In the genomic region with DNA sequence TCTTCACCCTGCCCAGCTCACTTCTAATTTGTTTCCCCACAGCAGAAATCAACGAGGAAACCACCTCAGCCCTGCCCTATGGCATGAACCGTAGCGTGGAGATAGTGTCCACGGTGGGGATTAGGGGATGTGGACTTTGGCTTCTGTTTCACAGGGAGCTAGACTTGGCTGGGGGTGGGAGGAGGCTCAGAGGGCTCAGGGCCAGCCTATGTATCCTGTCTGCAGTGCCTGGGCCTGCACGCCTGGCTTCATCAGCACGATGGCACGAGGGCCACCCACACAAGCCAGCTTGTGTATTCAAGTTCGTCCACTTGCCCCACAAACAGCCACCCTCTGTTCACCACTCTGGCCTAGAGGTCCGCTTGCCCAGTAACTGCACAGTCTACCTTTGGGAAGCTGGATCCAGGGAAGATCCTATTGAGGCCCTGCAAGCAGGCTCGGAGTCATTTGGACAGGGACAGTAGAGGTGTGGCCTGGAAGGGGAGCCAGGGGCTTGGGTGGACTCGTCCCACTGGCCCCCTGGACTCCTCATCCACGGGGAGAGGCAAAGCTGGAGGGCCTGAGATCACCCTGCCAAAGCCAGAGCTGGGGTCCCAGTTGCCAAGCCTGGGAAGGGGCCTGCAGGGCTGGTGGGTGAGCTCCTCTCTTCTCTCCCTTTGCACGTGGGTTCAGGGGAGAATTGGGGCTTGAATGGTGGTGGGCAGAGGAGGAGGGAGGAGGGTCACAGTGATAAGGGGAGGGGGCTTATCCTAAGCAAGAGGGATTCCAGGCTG, we compare ENCODE assay signal across 15 cellular contexts. TPM values are rescaled to one million over a fixed set of nuclear protein-coding genes. Genes with fewer than 3 reads are reported as not detected.
DNase-seq lines count a peak whose midpoint lies in the region; ATAC-seq and TF ChIP-seq lines count a peak whose summit lies in the region.
"Had no signal": no experiment of that assay in that cellular context is flagged by ENCODE, and none has a peak within 500 bp of the region (broad histone marks: within the 10 kb centered on the region; RNA-seq: fewer than 3 reads in every experiment).

No MANE protein-coding gene starts in this region.

- intact Hi-C loops in activated naive CD4-positive, alpha-beta T cell treated with anti-CD3 and anti-CD28 coated beads for 36 hours (cut with micrococcal nuclease) = no loop called here
- intact Hi-C loops in OCI-LY7 (cut with micrococcal nuclease; ENCODE audit: unreplicated experiment) = no loop called here

- no peak for TF ChIP-seq CTCF in OCI-LY7 (conservative IDR thresholded peaks at IDR 0.05; ENCODE audit: low read length)

- no peak overlapping the region for H3K4me3 Mint-ChIP-seq in activated naive CD4-positive, alpha-beta T cell treated with anti-CD3 and anti-CD28 coated beads, Interleukin-2, amount 10 ng/mL, durations not matched to agents 7 days and 5 days
- no peak overlapping the region for H3K4me3 Mint-ChIP-seq in activated naive CD4-positive, alpha-beta T cell treated with anti-CD3 and anti-CD28 coated beads for 36 hours
- no peak overlapping the region for H3K4me3 Mint-ChIP-seq in activated T-helper 17 cell treated with anti-CD3 and anti-CD28 coated beads, Interleukin-2, amount 50 U/mL, for 72 hours
- H3K4me3 Mint-ChIP-seq in stimulated activated naive B cell treated with anti-CD40 and anti-IgM and Interleukin-4, amounts not matched to agents 10 μg/mL and 1 μg/mL and 100 μg/mL, for 72 hours = no peak overlapping the region

- H3K9me3 Mint-ChIP-seq in activated naive CD4-positive, alpha-beta T cell treated with anti-CD3 and anti-CD28 coated beads, Interleukin-2, amount 10 ng/mL, durations not matched to agents 7 days and 5 days = no peaks in the 10 kb centered on the region
- no peaks in the 10 kb centered on the region for H3K9me3 Mint-ChIP-seq in activated naive CD4-positive, alpha-beta T cell treated with anti-CD3 and anti-CD28 coated beads for 36 hours
- H3K9me3 Mint-ChIP-seq in activated T-helper 17 cell treated with anti-CD3 and anti-CD28 coated beads, Interleukin-2, amount 50 U/mL, for 72 hours = no peaks in the 10 kb centered on the region
- peaks cover 4 to 5% of the 10 kb centered on the region in 2 donors for H3K9me3 Mint-ChIP-seq in stimulated activated naive B cell treated with anti-CD40 and anti-IgM and Interleukin-4, amounts not matched to agents 10 μg/mL and 1 μg/mL and 100 μg/mL, for 72 hours

- H3K4me1 ChIP-seq in OCI-LY7 (ENCODE audit: insufficient read depth, low read length, poor library complexity, severe bottlenecking) = peaks cover 71% of the 10 kb centered on the region
- H3K4me1 ChIP-seq: SJSA1, testis had no signal

- no peak overlapping the region for H3K4me2 ChIP-seq in OCI-LY7 (ENCODE audit: low read length)
- H3K4me2 ChIP-seq: KMS-11 had no signal

- peaks cover 19% of the 10 kb centered on the region for H3K36me3 Mint-ChIP-seq in activated naive CD4-positive, alpha-beta T cell treated with anti-CD3 and anti-CD28 coated beads, Interleukin-2, amount 10 ng/mL, durations not matched to agents 7 days and 5 days
- H3K36me3 Mint-ChIP-seq in activated naive CD4-positive, alpha-beta T cell treated with anti-CD3 and anti-CD28 coated beads for 36 hours (ENCODE audit: low read depth) = no peaks in the 10 kb centered on the region
- H3K36me3 Mint-ChIP-seq in activated T-helper 17 cell treated with anti-CD3 and anti-CD28 coated beads, Interleukin-2, amount 50 U/mL, for 72 hours (ENCODE audit: low read depth) = peaks cover 43% of the 10 kb centered on the region
- peaks cover 34 to 52% of the 10 kb centered on the region in 2 donors for H3K36me3 Mint-ChIP-seq in stimulated activated naive B cell treated with anti-CD40 and anti-IgM and Interleukin-4, amounts not matched to agents 10 μg/mL and 1 μg/mL and 100 μg/mL, for 72 hours

- peaks cover 10% of the 10 kb centered on the region; the same call in 1 of the 2 replicates for H3K36me3 ChIP-seq in OCI-LY7 (ENCODE audit: insufficient read depth, low read length)
- H3K36me3 ChIP-seq: SJSA1 had no signal

- no TSS peak for BruUV-seq in OCI-LY7 (replicated peaks; lab: Mats Ljungman, UMichigan)

- no peaks in the 10 kb centered on the region for H3K27me3 Mint-ChIP-seq in activated naive CD4-positive, alpha-beta T cell treated with anti-CD3 and anti-CD28 coated beads, Interleukin-2, amount 10 ng/mL, durations not matched to agents 7 days and 5 days
- H3K27me3 Mint-ChIP-seq in activated naive CD4-positive, alpha-beta T cell treated with anti-CD3 and anti-CD28 coated beads for 36 hours (ENCODE audit: low read depth) = no peaks in the 10 kb centered on the region
- no peaks in the 10 kb centered on the region for H3K27me3 Mint-ChIP-seq in activated T-helper 17 cell treated with anti-CD3 and anti-CD28 coated beads, Interleukin-2, amount 50 U/mL, for 72 hours
- no peaks in the 10 kb centered on the region for H3K27me3 Mint-ChIP-seq in stimulated activated naive B cell treated with anti-CD40 and anti-IgM and Interleukin-4, amounts not matched to agents 10 μg/mL and 1 μg/mL and 100 μg/mL, for 72 hours

- H4K20me1 ChIP-seq in OCI-LY7 (ENCODE audit: insufficient read depth, low read length) = no peaks in the 10 kb centered on the region

- no peak overlapping the region for H3K4me3 ChIP-seq in OCI-LY7 (ENCODE audit: low read depth, low read length, poor library complexity, severe bottlenecking)
- H3K4me3 ChIP-seq: SJSA1, testis had no signal

- no peaks in the 10 kb centered on the region for H3K9me3 ChIP-seq in OCI-LY7 (ENCODE audit: low read length)
- H3K9me3 ChIP-seq: SJSA1, testis had no signal

- H3K4me1 Mint-ChIP-seq in activated naive CD4-positive, alpha-beta T cell treated with anti-CD3 and anti-CD28 coated beads, Interleukin-2, amount 10 ng/mL, durations not matched to agents 7 days and 5 days = peaks cover 20% of the 10 kb centered on the region
- peaks cover 20% of the 10 kb centered on the region for H3K4me1 Mint-ChIP-seq in activated naive CD4-positive, alpha-beta T cell treated with anti-CD3 and anti-CD28 coated beads for 36 hours (ENCODE audit: low read depth)
- H3K4me1 Mint-ChIP-seq in activated T-helper 17 cell treated with anti-CD3 and anti-CD28 coated beads, Interleukin-2, amount 50 U/mL, for 72 hours = peaks cover 27% of the 10 kb centered on the region
- H3K4me1 Mint-ChIP-seq in stimulated activated naive B cell treated with anti-CD40 and anti-IgM and Interleukin-4, amounts not matched to agents 10 μg/mL and 1 μg/mL and 100 μg/mL, for 72 hours = peaks cover 57 to 85% of the 10 kb centered on the region in 2 donors

- no peak overlapping the region for H3K27ac ChIP-seq in OCI-LY7 (ENCODE audit: low read depth, low read length, poor library complexity, severe bottlenecking)
- H3K27ac ChIP-seq: epithelial cell of prostate, KMS-11, SJSA1, testis had no signal

- H3K9me2 ChIP-seq in OCI-LY7 (ENCODE audit: insufficient read depth, low read length) = no peaks in the 10 kb centered on the region

- peak overlapping the region; percentile 7 for H3K27ac Mint-ChIP-seq in activated naive CD4-positive, alpha-beta T cell treated with anti-CD3 and anti-CD28 coated beads, Interleukin-2, amount 10 ng/mL, durations not matched to agents 7 days and 5 days
- no peak overlapping the region for H3K27ac Mint-ChIP-seq in activated naive CD4-positive, alpha-beta T cell treated with anti-CD3 and anti-CD28 coated beads for 36 hours
- peak overlapping the region; percentile 48 for H3K27ac Mint-ChIP-seq in activated T-helper 17 cell treated with anti-CD3 and anti-CD28 coated beads, Interleukin-2, amount 50 U/mL, for 72 hours
- peak overlapping the region; percentile 87 for H3K27ac Mint-ChIP-seq in stimulated activated naive B cell treated with anti-CD40 and anti-IgM and Interleukin-4, amounts not matched to agents 10 μg/mL and 1 μg/mL and 100 μg/mL, for 72 hours

- H3K79me2 ChIP-seq in OCI-LY7 (ENCODE audit: insufficient read depth, low read depth, low read length) = peaks cover 21% of the 10 kb centered on the region; the same call in 1 of the 2 replicates

- H2AFZ ChIP-seq in OCI-LY7 (ENCODE audit: low read length) = no peak overlapping the region

- DNase-seq in activated naive CD4-positive, alpha-beta T cell treated with anti-CD3 and anti-CD28 coated beads, Interleukin-2, amount 10 ng/mL, durations not matched to agents 7 days and 5 days = no peak
- no peak for DNase-seq in activated naive CD4-positive, alpha-beta T cell treated with anti-CD3 and anti-CD28 coated beads for 36 hours
- DNase-seq in left lobe of liver (ENCODE audit: low spot score) (no peak), NCI-H446 treated with DMSO at 0.1 percent for 48 hours (lab: John Stamatoyannopoulos, UW) (no peak), OCI-LY7 (ENCODE audit: low spot score) (no peak)
- no peak for DNase-seq in stimulated activated naive B cell treated with anti-CD40 and anti-IgM and Interleukin-4, amounts not matched to agents 10 μg/mL and 1 μg/mL and 100 μg/mL, for 72 hours
- DNase-seq in effector CD8-positive, alpha-beta T cell (lab: John Stamatoyannopoulos, UW) = no peak
- DNase-seq: COR-L47, NCI-H1436 treated with DMSO at 0.1 percent for 48 hours, OCI-M1, testis had no signal

- no peak for ATAC-seq in activated T-helper 17 cell treated with anti-CD3 and anti-CD28 coated beads, Interleukin-2, amount 50 U/mL, for 72 hours (replicated peaks)
- peak; percentile 73 for ATAC-seq in left lobe of liver
- no peak for ATAC-seq in stimulated activated naive B cell treated with anti-CD40 and anti-IgM and Interleukin-4, amounts not matched to agents 10 μg/mL and 1 μg/mL and 100 μg/mL, for 72 hours (replicated peaks)

- CTCF ChIA-PET in activated naive CD4-positive, alpha-beta T cell treated with anti-CD3 and anti-CD28 coated beads, Interleukin-2, amount 10 ng/mL, durations not matched to agents 7 days and 5 days (lab: Charles Lee) = interaction anchor here (0.8 to 1.2 kb wide), 2 partner anchors 46 to 156 kb away, joined by 3 to 4 read pairs; no protein-coding TSS in a partner anchor
- CTCF ChIA-PET in activated naive CD4-positive, alpha-beta T cell treated with anti-CD3 and anti-CD28 coated beads for 36 hours (lab: Charles Lee) = interaction anchor here (1.0 to 1.2 kb wide), 2 partner anchors 12 to 80 kb away, joined by 3 read pairs; no protein-coding TSS in a partner anchor
- CTCF ChIA-PET in OCI-LY7 (lab: Charles Lee; ENCODE audit: unreplicated experiment) = no interaction called here

- POLR2A ChIA-PET in OCI-LY7 (lab: Charles Lee) = interaction anchor here (1.0 kb wide), 1 partner anchor 46 kb away, joined by 3 read pairs; no protein-coding TSS in a partner anchor

RNA-seq across cellular contexts. Expression of gene FAM83D, which starts 38.0 kb away (rescaled TPM):
- total RNA-seq in activated naive CD4-positive, alpha-beta T cell treated with anti-CD3 and anti-CD28 coated beads for 36 hours = 10 to 100 TPM; 13.6 TPM
- 10 to 100 TPM; 15.9 to 18.3 TPM for total RNA-seq in activated T-helper 17 cell treated with anti-CD3 and anti-CD28 coated beads, Interleukin-2, amount 50 U/mL, for 72 hours
- 2.9 TPM for total RNA-seq in left lobe of liver
- 33.2 and 48.2 TPM in 2 replicates for total RNA-seq in OCI-LY7 (2014; rRNA removed; shearing (Covaris generic))
- 32.6 and 32.9 TPM in 2 replicates for total RNA-seq in OCI-LY7 (2022)
